ENCODE assay signal across 1 cellular context in genomic region chr5:102794047-102794446, GRCh38.
TF ChIP-seq lines count a peak whose summit lies in the region.

No MANE protein-coding gene starts in this region.

TF ChIP-seq in WTC11, 78 proteins besides CTCF, POLR2A, EP300 and RAD21 (continued from another document):
- TF ChIP-seq TCF7 (CRISPR knock-in tag; IDR thresholded peaks at IDR 0.05; ENCODE audit: low read depth) = no peak
